Comparison of ENCODE assay signal across 14 cellular contexts in genomic region chr6:6840831-6841263, GRCh38.
DNase-seq lines count a peak whose midpoint lies in the region; ATAC-seq and TF ChIP-seq lines count a peak whose summit lies in the region.
"Had no signal": no experiment of that assay in that cellular context is flagged by ENCODE, and none has a peak within 500 bp of the region (broad histone marks: within the 10 kb centered on the region; RNA-seq: fewer than 3 reads in every experiment).

No MANE protein-coding gene starts in this region.

- no peak for TF ChIP-seq POLR2A in NB4 (IDR thresholded peaks at IDR 0.05; ENCODE audit: extremely low read depth, insufficient read length)

- DNase-seq in AML-193 (lab: John Stamatoyannopoulos, UW) (peak; percentile 100), NB4 (ENCODE audit: low read depth) (peak; percentile 95), NCI-H2081 (lab: John Stamatoyannopoulos, UW) (no peak), HuH-7 (ENCODE audit: low spot score) (no peak), DMS 273 treated with DMSO at 0.1 percent for 48 hours (lab: John Stamatoyannopoulos, UW) (no peak), putamen (ENCODE audit: low spot score) (no peak)
- DNase-seq: activated CD4-positive, alpha-beta T cell treated with anti-CD3 and anti-CD28 coated beads, Interleukin-2, amount 50 U/mL, for 48 hours; adrenal gland; effector memory CD4-positive, alpha-beta T cell; NCI-H1417 had no signal

- no peak overlapping the region for H3K4me3 ChIP-seq in NB4 (ENCODE audit: low read depth, low read length)
- H3K4me3 ChIP-seq: adrenal gland, hepatocyte, SJSA1 had no signal

- ATAC-seq in GM18870 (IDR thresholded peaks at IDR 0.05; ENCODE audit: unreplicated experiment) (peak; percentile 75), HG02852 (IDR thresholded peaks at IDR 0.05; ENCODE audit: unreplicated experiment) (peak; percentile 97)

- TF ChIP-seq CTCF in NB4 (IDR thresholded peaks at IDR 0.05; ENCODE audit: low read depth, low read length): no peak

Comparison
In these comparisons a context has a peak if more than half of its experiments do, and no peak if none do; other contexts are left out.
1. DNase-seq: peak in AML-193 (2 of 2) and NB4 (single experiment); none in NCI-H2081 (0 of 2), HuH-7 (single experiment), DMS 273 treated with DMSO at 0.1 percent for 48 hours (single experiment) and putamen (single experiment).